ENCODE assay signal across 10 cellular contexts in genomic region chr1:3320246-3321152, GRCh38.
A peak's percentile ranks its signal among the peaks of the same experiment; 100 is the strongest.
DNase-seq lines count a peak whose midpoint lies in the region; ATAC-seq and TF ChIP-seq lines count a peak whose summit lies in the region.
"Had no signal": no experiment of that assay in that cellular context is flagged by ENCODE, and none has a peak within 500 bp of the region (broad histone marks: within the 10 kb centered on the region; RNA-seq: fewer than 3 reads in every experiment).

No MANE protein-coding gene starts in this region.

- no peak overlapping the region for H3K4me3 ChIP-seq in gastroesophageal sphincter
- H3K4me3 ChIP-seq: lung had no signal

- no peak for TF ChIP-seq POLR2A in gastroesophageal sphincter (IDR thresholded peaks at IDR 0.05)

- H3K9me3 ChIP-seq in gastroesophageal sphincter = no peaks in the 10 kb centered on the region

- peaks cover 0 to 20% (median 0%) of the 10 kb centered on the region in 3 donors for H3K4me1 ChIP-seq in gastroesophageal sphincter

- peaks cover 40% of the 10 kb centered on the region for H3K27me3 ChIP-seq in gastroesophageal sphincter

- H3K36me3 ChIP-seq in gastroesophageal sphincter = no peaks in the 10 kb centered on the region

- no peak for TF ChIP-seq EP300 in gastroesophageal sphincter (IDR thresholded peaks at IDR 0.05)

- TF ChIP-seq CTCF in chondrocyte (IDR thresholded peaks at IDR 0.05) (peak; percentile 57), progenitor cell of endocrine pancreas (IDR thresholded peaks at IDR 0.05; ENCODE audit: unreplicated experiment) (peak; percentile 3), GM13977 (IDR thresholded peaks at IDR 0.05; ENCODE audit: extremely low read depth, insufficient read depth, missing control alignments) (no peak), gastroesophageal sphincter (IDR thresholded peaks at IDR 0.05) (no peak)

- ATAC-seq in gastroesophageal sphincter = no peak
- no peak for ATAC-seq in natural killer cell treated with Interleukin-12 subunit alpha and Interleukin-12 subunit beta and Interleukin-15 and Interleukin-18, amount 100 ng/mL, for 72 hours

- H3K4me3 Mint-ChIP-seq in chondrocyte (ENCODE audit: unreplicated experiment) = no peak overlapping the region
- H3K4me3 Mint-ChIP-seq in progenitor cell of endocrine pancreas (ENCODE audit: low read depth) = no peak overlapping the region
- no peak overlapping the region for H3K4me3 Mint-ChIP-seq in natural killer cell treated with Interleukin-12 subunit alpha and Interleukin-12 subunit beta and Interleukin-15 and Interleukin-18, amount 100 ng/mL, for 72 hours

- H3K9me3 Mint-ChIP-seq in chondrocyte (ENCODE audit: low read depth) (no peaks in the 10 kb centered on the region), progenitor cell of endocrine pancreas (ENCODE audit: low read depth) (no peaks in the 10 kb centered on the region)
- H3K9me3 Mint-ChIP-seq in natural killer cell treated with Interleukin-12 subunit alpha and Interleukin-12 subunit beta and Interleukin-15 and Interleukin-18, amount 100 ng/mL, for 72 hours = peaks cover 7% of the 10 kb centered on the region

- DNase-seq in DMS53 (lab: John Stamatoyannopoulos, UW) (peak; percentile 21), DMS53 treated with DMSO at 0.1 percent for 48 hours (lab: John Stamatoyannopoulos, UW; ENCODE audit: unreplicated experiment) (no peak), MV-4-11 (lab: John Stamatoyannopoulos, UW) (peak; percentile 20), chondrocyte (ENCODE audit: low spot score) (no peak), progenitor cell of endocrine pancreas (ENCODE audit: low spot score, unreplicated experiment) (peak; percentile 68), GM13977 (ENCODE audit: low spot score) (no peak)
- no peak for DNase-seq in natural killer cell treated with Interleukin-12 subunit alpha and Interleukin-12 subunit beta and Interleukin-15 and Interleukin-18, amount 100 ng/mL, for 72 hours (ENCODE audit: low spot score)
- DNase-seq: NCI-H510A had no signal

- H3K4me1 Mint-ChIP-seq in chondrocyte (ENCODE audit: low read depth) = peaks cover 20% of the 10 kb centered on the region
- H3K4me1 Mint-ChIP-seq in progenitor cell of endocrine pancreas (ENCODE audit: low read depth) = peaks cover 42% of the 10 kb centered on the region
- H3K4me1 Mint-ChIP-seq in natural killer cell treated with Interleukin-12 subunit alpha and Interleukin-12 subunit beta and Interleukin-15 and Interleukin-18, amount 100 ng/mL, for 72 hours (ENCODE audit: low read depth in 2 of 2) = peaks cover 8 to 13% of the 10 kb centered on the region in 2 donors

- no peak overlapping the region for H3K27ac Mint-ChIP-seq in chondrocyte (ENCODE audit: unreplicated experiment)
- H3K27ac Mint-ChIP-seq in progenitor cell of endocrine pancreas = no peak overlapping the region
- H3K27ac Mint-ChIP-seq in natural killer cell treated with Interleukin-12 subunit alpha and Interleukin-12 subunit beta and Interleukin-15 and Interleukin-18, amount 100 ng/mL, for 72 hours = no peak overlapping the region

- H3K36me3 Mint-ChIP-seq in chondrocyte (ENCODE audit: low read depth) = peaks cover 1% of the 10 kb centered on the region
- H3K36me3 Mint-ChIP-seq in progenitor cell of endocrine pancreas (ENCODE audit: insufficient read depth) = no peaks in the 10 kb centered on the region
- H3K36me3 Mint-ChIP-seq in natural killer cell treated with Interleukin-12 subunit alpha and Interleukin-12 subunit beta and Interleukin-15 and Interleukin-18, amount 100 ng/mL, for 72 hours = peaks cover 11% of the 10 kb centered on the region

- H3K27me3 Mint-ChIP-seq in chondrocyte (ENCODE audit: low read depth) (no peaks in the 10 kb centered on the region), progenitor cell of endocrine pancreas (no peaks in the 10 kb centered on the region)
- H3K27me3 Mint-ChIP-seq in natural killer cell treated with Interleukin-12 subunit alpha and Interleukin-12 subunit beta and Interleukin-15 and Interleukin-18, amount 100 ng/mL, for 72 hours = peaks cover 0 to 6% of the 10 kb centered on the region in 2 donors

- H3K27ac ChIP-seq in gastroesophageal sphincter = no peak overlapping the region

- in situ Hi-C loops in GM13977 (cut with MboI; ENCODE audit: low pct_unique_long_range_greater_than_20kb, low sequenced_read_pairs, unreplicated experiment) = no loop called here

- WGBS in gastroesophageal sphincter (ENCODE audit: low coverage in 1 of 2), 2 donors = 43 to 79% methylated on average over 4 to 8 of the region's 18 CpGs

Comparison
In these comparisons a context has a peak if more than half of its experiments do, and no peak if none do; other contexts are left out.
1. DNase-seq: peak in DMS53 (single experiment), MV-4-11 (single experiment) and progenitor cell of endocrine pancreas (single experiment); none in DMS53 treated with DMSO at 0.1 percent for 48 hours (single experiment), chondrocyte (single experiment), GM13977 (single experiment) and natural killer cell treated with Interleukin-12 subunit alpha and Interleukin-12 subunit beta and Interleukin-15 and Interleukin-18, amount 100 ng/mL, for 72 hours (single experiment).
2. CTCF ChIP-seq: peak in chondrocyte (single experiment) and progenitor cell of endocrine pancreas (single experiment); none in GM13977 (single experiment) and gastroesophageal sphincter (0 of 4).